ENCODE assay signal across 27 cellular contexts in genomic region chr2:134550566-134551164, GRCh38.
"Had no signal": no experiment of that assay in that cellular context is flagged by ENCODE, and none has a peak within 500 bp of the region (broad histone marks: within the 10 kb centered on the region; RNA-seq: fewer than 3 reads in every experiment).

No MANE protein-coding gene starts in this region.

- FAIRE-seq: RCC 7860 had no signal

- H3K4me3 ChIP-seq: coronary artery had no signal

- H3K27ac ChIP-seq: coronary artery, VCaP had no signal

- ATAC-seq: activated CD4-positive, alpha-beta T cell treated with anti-CD3 and anti-CD28 coated beads for 36 hours; activated T-helper 17 cell treated with anti-CD3 and anti-CD28 coated beads, Interleukin-2, amount 50 U/mL, for 72 hours; T-cell had no signal

- DNase-seq: activated CD4-positive, alpha-beta memory T cell treated with anti-CD3 and anti-CD28 coated beads, Interleukin-2, amount 10 ng/mL, durations not matched to agents 7 days and 5 days; activated CD4-positive, alpha-beta T cell treated with anti-CD3 and anti-CD28 coated beads for 36 hours; activated CD4-positive, alpha-beta T cell treated with anti-CD3 and anti-CD28 coated beads, Interleukin-2, amount 50 U/mL, for 1 hour; activated gamma-delta T cell treated with Interleukin-2 at 50 U/mL for 16 hours; activated naive CD4-positive, alpha-beta T cell treated with anti-CD3 and anti-CD28 coated beads, Interleukin-2, amount 10 ng/mL, durations not matched to agents 7 days and 5 days; activated naive CD8-positive, alpha-beta T cell treated with anti-CD3 and anti-CD28 coated beads for 36 hours; activated T-cell treated with anti-CD3 and anti-CD28 coated beads for 4 hours; activated T-cell treated with anti-CD3 and anti-CD28 coated beads, Interleukin-2, amount 50 U/mL, for 48 hours; caudate nucleus; Kasumi-1; NCI-H1048; NCI-H146; NCI-H187 treated with DMSO at 0.1 percent for 48 hours; NCI-H2081 treated with DMSO at 0.1 percent for 48 hours; NCI-H2171; NCI-H2227 treated with DMSO at 0.1 percent for 48 hours; NCI-H446 treated with DMSO at 0.1 percent for 48 hours; NCI-H526; NCI-H774; SHP77 treated with DMSO at 0.1 percent for 48 hours; T-cell; T-helper 2 cell; T1000 had no signal
